13 cellular contexts compared by ENCODE assay signal in the genomic region with DNA sequence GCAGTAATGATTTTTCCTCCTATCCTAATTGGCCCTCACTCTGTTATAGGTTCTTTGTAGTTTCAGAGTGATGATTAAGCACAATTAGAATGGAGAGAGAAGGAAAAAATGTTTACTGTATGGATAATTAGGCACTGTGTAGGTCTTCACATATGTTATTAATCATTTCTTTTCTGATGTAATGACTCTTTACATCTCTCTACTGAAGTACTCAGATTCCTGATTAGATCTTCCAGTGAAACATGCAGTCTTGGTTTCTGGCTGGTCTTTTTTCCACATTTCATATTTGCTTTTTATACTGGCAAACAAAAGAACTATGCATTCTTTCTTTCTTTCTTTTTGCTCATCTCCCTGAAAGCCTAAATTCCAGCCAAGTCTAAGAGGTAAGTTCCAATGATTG.
A peak's percentile ranks its signal among the peaks of the same experiment; 100 is the strongest.
DNase-seq lines count a peak whose midpoint lies in the region; ATAC-seq and TF ChIP-seq lines count a peak whose summit lies in the region.
"Had no signal": no experiment of that assay in that cellular context is flagged by ENCODE, and none has a peak within 500 bp of the region (broad histone marks: within the 10 kb centered on the region; RNA-seq: fewer than 3 reads in every experiment).

No MANE protein-coding gene starts in this region.

- DNase-seq in NCI-H446 treated with DMSO at 0.1 percent for 48 hours (lab: John Stamatoyannopoulos, UW) (peak; percentile 43), NCI-H446 (lab: John Stamatoyannopoulos, UW) (no peak), HS-5 (ENCODE audit: low read depth) (peak; percentile 6)
- no peak for DNase-seq in activated effector memory CD4-positive, alpha-beta T cell treated with anti-CD3 and anti-CD28 coated beads, Interleukin-2, amount 50 U/mL, for 16 hours
- DNase-seq: 8988T; Calu3; CD8-positive, alpha-beta T cell; DMS79 treated with DMSO at 0.1 percent for 48 hours; GF-D8; GOT3 had no signal

- ATAC-seq in SK-N-SH treated with all-trans-retinoic acid at 6 μM for 48 hours (no peak), GM21381 (IDR thresholded peaks at IDR 0.05; ENCODE audit: unreplicated experiment) (no peak), GM21423 (IDR thresholded peaks at IDR 0.05; ENCODE audit: unreplicated experiment) (no peak)
- ATAC-seq: CD8-positive, alpha-beta T cell had no signal

TF ChIP-seq in SK-N-SH treated with all-trans-retinoic acid at 6 μM for 48 hours, 23 proteins besides CTCF, POLR2A, EP300 and RAD21:
- TF ChIP-seq TCF4 (CRISPR knock-in tag; IDR thresholded peaks at IDR 0.05; ENCODE audit: borderline replicate concordance): peak; percentile 54; the same call in 1 of the 2 replicates
- TF ChIP-seq, protein P1, sequence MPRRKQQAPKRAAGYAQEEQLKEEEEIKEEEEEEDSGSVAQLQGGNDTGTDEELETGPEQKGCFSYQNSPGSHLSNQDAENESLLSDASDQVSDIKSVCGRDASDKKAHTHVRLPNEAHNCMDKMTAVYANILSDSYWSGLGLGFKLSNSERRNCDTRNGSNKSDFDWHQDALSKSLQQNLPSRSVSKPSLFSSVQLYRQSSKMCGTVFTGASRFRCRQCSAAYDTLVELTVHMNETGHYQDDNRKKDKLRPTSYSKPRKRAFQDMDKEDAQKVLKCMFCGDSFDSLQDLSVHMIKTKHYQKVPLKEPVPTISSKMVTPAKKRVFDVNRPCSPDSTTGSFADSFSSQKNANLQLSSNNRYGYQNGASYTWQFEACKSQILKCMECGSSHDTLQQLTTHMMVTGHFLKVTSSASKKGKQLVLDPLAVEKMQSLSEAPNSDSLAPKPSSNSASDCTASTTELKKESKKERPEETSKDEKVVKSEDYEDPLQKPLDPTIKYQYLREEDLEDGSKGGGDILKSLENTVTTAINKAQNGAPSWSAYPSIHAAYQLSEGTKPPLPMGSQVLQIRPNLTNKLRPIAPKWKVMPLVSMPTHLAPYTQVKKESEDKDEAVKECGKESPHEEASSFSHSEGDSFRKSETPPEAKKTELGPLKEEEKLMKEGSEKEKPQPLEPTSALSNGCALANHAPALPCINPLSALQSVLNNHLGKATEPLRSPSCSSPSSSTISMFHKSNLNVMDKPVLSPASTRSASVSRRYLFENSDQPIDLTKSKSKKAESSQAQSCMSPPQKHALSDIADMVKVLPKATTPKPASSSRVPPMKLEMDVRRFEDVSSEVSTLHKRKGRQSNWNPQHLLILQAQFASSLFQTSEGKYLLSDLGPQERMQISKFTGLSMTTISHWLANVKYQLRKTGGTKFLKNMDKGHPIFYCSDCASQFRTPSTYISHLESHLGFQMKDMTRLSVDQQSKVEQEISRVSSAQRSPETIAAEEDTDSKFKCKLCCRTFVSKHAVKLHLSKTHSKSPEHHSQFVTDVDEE (CRISPR knock-in tag; IDR thresholded peaks at IDR 0.05): no peak; the same call in 1 of the 2 replicates

Comparison
In these comparisons a context has a peak if more than half of its experiments do, and no peak if none do; other contexts are left out.
1. DNase-seq: peak in NCI-H446 treated with DMSO at 0.1 percent for 48 hours (single experiment) and HS-5 (single experiment); none in NCI-H446 (0 of 2) and activated effector memory CD4-positive, alpha-beta T cell treated with anti-CD3 and anti-CD28 coated beads, Interleukin-2, amount 50 U/mL, for 16 hours (single experiment).